In the genomic region with DNA sequence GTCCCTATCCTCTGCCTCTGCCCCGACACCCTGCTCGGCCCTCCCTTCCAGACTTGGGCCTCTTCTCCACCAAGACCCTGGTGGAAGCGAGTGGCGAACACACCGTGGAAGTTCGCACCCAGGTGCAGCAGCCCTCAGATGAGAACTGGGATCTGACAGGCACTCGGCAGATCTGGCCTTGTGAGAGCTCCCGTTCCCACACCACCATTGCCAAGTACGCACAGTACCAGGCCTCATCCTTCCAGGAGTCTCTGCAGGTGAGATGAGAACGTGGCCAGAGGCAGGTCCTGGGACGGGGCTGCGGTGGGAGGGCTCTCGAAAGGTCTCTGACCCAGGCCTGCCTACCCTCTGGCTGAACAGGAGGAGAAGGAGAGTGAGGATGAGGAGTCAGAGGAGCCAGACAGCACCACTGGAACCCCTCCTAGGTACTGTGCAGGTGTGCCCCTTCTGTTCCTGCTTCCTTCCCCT, we compare ENCODE assay signal across 8 cellular contexts. TPM values are rescaled to one million over a fixed set of nuclear protein-coding genes. Genes with fewer than 3 reads are reported as not detected.
DNase-seq lines count a peak whose midpoint lies in the region; ATAC-seq and TF ChIP-seq lines count a peak whose summit lies in the region.

No MANE protein-coding gene starts in this region.

- no peak for TF ChIP-seq CTCF in gastroesophageal sphincter (IDR thresholded peaks at IDR 0.05)
- TF ChIP-seq CTCF in stomach (IDR thresholded peaks at IDR 0.05): no peak

- no peaks in the 10 kb centered on the region for H3K9me3 Mint-ChIP-seq in activated naive CD4-positive, alpha-beta T cell treated with anti-CD3 and anti-CD28 coated beads for 36 hours
- no peaks in the 10 kb centered on the region for H3K9me3 Mint-ChIP-seq in T-helper 2 cell treated with Interferon-gamma antibody and Interleukin-4, amounts not matched to agents 5 μg/mL and 100 μg/mL, for 36 hours

- no peak for TF ChIP-seq EP300 in gastroesophageal sphincter (IDR thresholded peaks at IDR 0.05)
- TF ChIP-seq EP300 in stomach (IDR thresholded peaks at IDR 0.05): no peak

- H3K36me3 ChIP-seq in gastroesophageal sphincter (peaks cover 0 to 82% of the 10 kb centered on the region in 2 donors), stomach (peaks cover 75 to 96% (median 84%) of the 10 kb centered on the region in 4 donors)

- H3K4me1 Mint-ChIP-seq in activated naive CD4-positive, alpha-beta T cell treated with anti-CD3 and anti-CD28 coated beads for 36 hours (ENCODE audit: low read depth): peaks cover 67% of the 10 kb centered on the region
- H3K4me1 Mint-ChIP-seq in T-helper 2 cell treated with Interferon-gamma antibody and Interleukin-4, amounts not matched to agents 5 μg/mL and 100 μg/mL, for 36 hours (ENCODE audit: low read depth): peaks cover 17% of the 10 kb centered on the region

- peak overlapping the region in 3 of 4 donors; percentile 30 to 65 (median 54) for H3K27ac ChIP-seq in gastroesophageal sphincter
- peak overlapping the region; percentile 8 to 49 (median 32) for H3K27ac ChIP-seq in stomach

- H3K27me3 ChIP-seq in gastroesophageal sphincter: no peaks in the 10 kb centered on the region
- no peaks in the 10 kb centered on the region for H3K27me3 ChIP-seq in stomach

- H3K4me3 ChIP-seq in gastroesophageal sphincter (no peak overlapping the region), stomach (peak overlapping the region in 2 of 4 donors; percentile 18 to 26)

- H3K27me3 Mint-ChIP-seq in activated naive CD4-positive, alpha-beta T cell treated with anti-CD3 and anti-CD28 coated beads for 36 hours (ENCODE audit: low read depth): no peaks in the 10 kb centered on the region
- H3K27me3 Mint-ChIP-seq in T-helper 2 cell treated with Interferon-gamma antibody and Interleukin-4, amounts not matched to agents 5 μg/mL and 100 μg/mL, for 36 hours (ENCODE audit: low read depth): no peaks in the 10 kb centered on the region

- H3K4me3 Mint-ChIP-seq in activated naive CD4-positive, alpha-beta T cell treated with anti-CD3 and anti-CD28 coated beads for 36 hours: peak overlapping the region; percentile 70
- H3K4me3 Mint-ChIP-seq in T-helper 2 cell treated with Interferon-gamma antibody and Interleukin-4, amounts not matched to agents 5 μg/mL and 100 μg/mL, for 36 hours: peak overlapping the region; percentile 83

- peaks cover 38% of the 10 kb centered on the region for H3K36me3 Mint-ChIP-seq in activated naive CD4-positive, alpha-beta T cell treated with anti-CD3 and anti-CD28 coated beads for 36 hours (ENCODE audit: low read depth)
- H3K36me3 Mint-ChIP-seq in T-helper 2 cell treated with Interferon-gamma antibody and Interleukin-4, amounts not matched to agents 5 μg/mL and 100 μg/mL, for 36 hours (ENCODE audit: low read depth): peaks cover 12% of the 10 kb centered on the region

- ATAC-seq in gastroesophageal sphincter (no peak), HG02759 (IDR thresholded peaks at IDR 0.05; ENCODE audit: unreplicated experiment) (no peak), HG03139 (IDR thresholded peaks at IDR 0.05; ENCODE audit: unreplicated experiment) (no peak)

- H3K27ac Mint-ChIP-seq in activated naive CD4-positive, alpha-beta T cell treated with anti-CD3 and anti-CD28 coated beads for 36 hours: peak overlapping the region; percentile 67
- H3K27ac Mint-ChIP-seq in T-helper 2 cell treated with Interferon-gamma antibody and Interleukin-4, amounts not matched to agents 5 μg/mL and 100 μg/mL, for 36 hours: peak overlapping the region; percentile 53

- H3K9me3 ChIP-seq in gastroesophageal sphincter (no peaks in the 10 kb centered on the region), stomach (no peaks in the 10 kb centered on the region)

- WGBS in gastroesophageal sphincter (ENCODE audit: low coverage in 1 of 2), 2 donors: no CpG with 5 or more reads among the region's 13 CpGs
- 82 to 90% (median 87%) methylated on average over 8 to 13 of the region's 13 CpGs for WGBS in stomach, 5 donors

- TF ChIP-seq POLR2A in gastroesophageal sphincter (IDR thresholded peaks at IDR 0.05) (no peak), stomach (IDR thresholded peaks at IDR 0.05) (no peak)

- DNase-seq in activated naive CD4-positive, alpha-beta T cell treated with anti-CD3 and anti-CD28 coated beads for 36 hours: no peak
- no peak for DNase-seq in activated naive CD4-positive, alpha-beta T cell treated with Interleukin-2 at 50 U/mL for 16 hours
- DNase-seq in T-helper 2 cell treated with Interferon-gamma antibody and Interleukin-4, amounts not matched to agents 5 μg/mL and 100 μg/mL, for 36 hours (ENCODE audit: low spot score): no peak
- no peak for DNase-seq in stomach
- no peak for DNase-seq in NCI-H2029 treated with DMSO at 0.1 percent for 48 hours (lab: John Stamatoyannopoulos, UW)

- intact Hi-C loops in activated naive CD4-positive, alpha-beta T cell treated with anti-CD3 and anti-CD28 coated beads for 36 hours (cut with micrococcal nuclease): loop anchor here (1.0 kb wide), 4 partner anchors 9 to 108 kb away; no protein-coding TSS in a partner anchor
- intact Hi-C loops in stomach (cut with DNase I; ENCODE audit: low total_unique reads): loop anchor here (10.0 kb wide), 1 partner anchor 106 kb away; no protein-coding TSS in a partner anchor

- H3K4me1 ChIP-seq in gastroesophageal sphincter: peaks cover 0 to 41% (median 14%) of the 10 kb centered on the region in 3 donors
- peaks cover 20 to 59% (median 35%) of the 10 kb centered on the region in 4 donors for H3K4me1 ChIP-seq in stomach

- CTCF ChIA-PET in activated naive CD4-positive, alpha-beta T cell treated with anti-CD3 and anti-CD28 coated beads for 36 hours (lab: Charles Lee): interaction anchor here (0.7 to 3.0 kb wide), 11 partner anchors 8 to 209 kb away, joined by 3 to 15 read pairs (median 3); a partner anchor contains a TSS

RNA-seq across cellular contexts. Expression of a gene that starts 3.9 kb away (rescaled TPM):
- 1 to 10 TPM; 1.2 to 1.5 TPM for total RNA-seq in activated naive CD4-positive, alpha-beta T cell treated with anti-CD3 and anti-CD28 coated beads for 36 hours
- 10 to 100 TPM in 3 of 4 donors, 1 to 10 TPM in 1; 6.5 to 41.6 (median 29.6) TPM for total RNA-seq in gastroesophageal sphincter
- 1 to 10 TPM in 3 of 5 donors, not detected in 2; 1.8 to 3.8 (median 3.5) TPM for total RNA-seq in stomach
- polyA plus RNA-seq in stomach: 10 to 100 TPM; 17.0 to 36.0 (median 17.4) TPM

RNA-seq across cellular contexts. Expression of a gene that starts 6.4 kb away (rescaled TPM):
- 10 to 100 TPM; 75.0 to 75.3 TPM for total RNA-seq in activated naive CD4-positive, alpha-beta T cell treated with anti-CD3 and anti-CD28 coated beads for 36 hours
- total RNA-seq in gastroesophageal sphincter (10 to 100 TPM; 60.5 to 84.7 (median 69.8) TPM), stomach (100 to 1,000 TPM in 2 of 5 donors, 10 to 100 TPM in 3; 42.0 to 281 (median 94.5) TPM)
- 100 to 1,000 TPM; 131 to 153 (median 151) TPM for polyA plus RNA-seq in stomach

RNA-seq across cellular contexts. Expression of a gene that starts 6.8 kb away (rescaled TPM):
- 1 to 10 TPM; 6.1 to 6.5 TPM for total RNA-seq in activated naive CD4-positive, alpha-beta T cell treated with anti-CD3 and anti-CD28 coated beads for 36 hours
- total RNA-seq in gastroesophageal sphincter (10 to 100 TPM; 12.0 to 18.7 (median 13.7) TPM), stomach (10 to 100 TPM in 1 of 5 donors, 1 to 10 TPM in 3, not detected in 1; 1.8 to 12.0 (median 3.3) TPM)
- polyA plus RNA-seq in stomach: 1 to 10 TPM; 4.9 to 9.0 (median 5.3) TPM

RNA-seq across cellular contexts. Expression of a gene that starts 17.0 kb away (rescaled TPM):
- total RNA-seq in activated naive CD4-positive, alpha-beta T cell treated with anti-CD3 and anti-CD28 coated beads for 36 hours: 10 to 100 TPM; 22.7 to 24.1 TPM
- total RNA-seq in gastroesophageal sphincter: 10 to 100 TPM in 3 of 4 donors, 1 to 10 TPM in 1; 5.7 to 16.2 (median 15.6) TPM
- 10 to 100 TPM in 4 of 5 donors, 1 to 10 TPM in 1; 7.5 to 27.2 (median 12.9) TPM for total RNA-seq in stomach
- polyA plus RNA-seq in stomach: 1 to 10 TPM; 4.6 to 9.6 (median 6.0) TPM

RNA-seq across cellular contexts. Expression of a gene that starts 37.6 kb away (rescaled TPM):
- 100 to 1,000 TPM; 180 to 185 TPM for total RNA-seq in activated naive CD4-positive, alpha-beta T cell treated with anti-CD3 and anti-CD28 coated beads for 36 hours
- 100 to 1,000 TPM in 3 of 4 donors, 10 to 100 TPM in 1; 56.7 to 134 (median 120) TPM for total RNA-seq in gastroesophageal sphincter
- total RNA-seq in stomach: 100 to 1,000 TPM in 1 of 5 donors, 10 to 100 TPM in 4; 43.0 to 190 (median 60.7) TPM
- 10 to 100 TPM; 51.9 to 97.3 (median 69.1) TPM for polyA plus RNA-seq in stomach
